1 cellular context compared by ENCODE assay signal in genomic region chr16:57846078-57846697, GRCh38.
TF ChIP-seq lines count a peak whose summit lies in the region.

No MANE protein-coding gene starts in this region.

TF ChIP-seq in K562, 482 proteins besides CTCF, POLR2A, EP300 and RAD21 (continued from another document):
- no peak for TF ChIP-seq ZBTB11 (CRISPR knock-in tag; IDR thresholded peaks at IDR 0.05)
- no peak for TF ChIP-seq THRAP3 (IDR thresholded peaks at IDR 0.05; ENCODE audit: borderline replicate concordance)
- 0 out of 2 replicates have a peak, but pooled peaks have one; percentile 26 for TF ChIP-seq GATA2 (CRISPR knock-in tag; IDR thresholded peaks at IDR 0.05)
- TF ChIP-seq ZNF165 (CRISPR knock-in tag; IDR thresholded peaks at IDR 0.05; ENCODE audit: borderline replicate concordance), result no peak
- peak; percentile 22; the same call in 1 of the 2 replicates for TF ChIP-seq POLR2AphosphoS5 (IDR thresholded peaks at IDR 0.05; ENCODE audit: control insufficient read depth, insufficient read depth, low read depth, low read length)
- TF ChIP-seq TCF3 (CRISPR knock-in tag; IDR thresholded peaks at IDR 0.05), result peak; percentile 61; the same call in 1 of the 2 replicates
- TF ChIP-seq CBFA2T3 (IDR thresholded peaks at IDR 0.05), result peak; percentile 69
- 0 out of 2 replicates have a peak, but pooled peaks have one; percentile 10 for TF ChIP-seq VEZF1 (CRISPR knock-in tag; IDR thresholded peaks at IDR 0.05)
- TF ChIP-seq MCM2 (IDR thresholded peaks at IDR 0.05; ENCODE audit: low read depth), result no peak
- no peak for TF ChIP-seq GATAD2B (IDR thresholded peaks at IDR 0.05; ENCODE audit: borderline replicate concordance)
- no peak for TF ChIP-seq E2F5 (CRISPR knock-in tag; IDR thresholded peaks at IDR 0.05)
